9 cellular contexts compared by ENCODE assay signal in genomic region chr4:138113819-138114415, GRCh38.
DNase-seq lines count a peak whose midpoint lies in the region; ATAC-seq and TF ChIP-seq lines count a peak whose summit lies in the region.
"Had no signal": no experiment of that assay in that cellular context is flagged by ENCODE, and none has a peak within 500 bp of the region (broad histone marks: within the 10 kb centered on the region; RNA-seq: fewer than 3 reads in every experiment).

No MANE protein-coding gene starts in this region.

- ATAC-seq in GM21717 (IDR thresholded peaks at IDR 0.05; ENCODE audit: unreplicated experiment) = peak; percentile 19
- ATAC-seq in HG03469 (IDR thresholded peaks at IDR 0.05; ENCODE audit: unreplicated experiment) = peak; percentile 6
- ATAC-seq: natural killer cell had no signal

- DNase-seq in DMS79 (lab: John Stamatoyannopoulos, UW) (peak; percentile 29), epithelial cell of proximal tubule (ENCODE audit: low read depth) (peak; percentile 22), NCI-H1092 (lab: John Stamatoyannopoulos, UW) (no peak), NCI-H2196 (lab: John Stamatoyannopoulos, UW; ENCODE audit: unreplicated experiment) (no peak), substantia nigra (lab: John Stamatoyannopoulos, UW) (no peak)
- no peak for DNase-seq in stimulated activated CD4-positive, alpha-beta T cell treated with anti-CD3 and anti-CD28 coated beads, Interleukin-2, amount 100 ng/mL, for 48 hours
- DNase-seq: natural killer cell had no signal

- no peak overlapping the region for H3K4me3 ChIP-seq in epithelial cell of proximal tubule (ENCODE audit: low read depth, low read length)

- no peak for TF ChIP-seq CTCF in epithelial cell of proximal tubule (conservative IDR thresholded peaks at IDR 0.05; ENCODE audit: low read depth, low read length)

- H3K27ac ChIP-seq in substantia nigra (ENCODE audit: low read depth, low read length, poor library complexity, severe bottlenecking) = no peak overlapping the region

Comparison
In these comparisons a context has a peak if more than half of its experiments do, and no peak if none do; other contexts are left out.
1. DNase-seq: peak in DMS79 (single experiment) and epithelial cell of proximal tubule (single experiment); none in NCI-H1092 (single experiment), NCI-H2196 (single experiment), stimulated activated CD4-positive, alpha-beta T cell treated with anti-CD3 and anti-CD28 coated beads, Interleukin-2, amount 100 ng/mL, for 48 hours (0 of 2) and substantia nigra (0 of 49).